In the genomic region with DNA sequence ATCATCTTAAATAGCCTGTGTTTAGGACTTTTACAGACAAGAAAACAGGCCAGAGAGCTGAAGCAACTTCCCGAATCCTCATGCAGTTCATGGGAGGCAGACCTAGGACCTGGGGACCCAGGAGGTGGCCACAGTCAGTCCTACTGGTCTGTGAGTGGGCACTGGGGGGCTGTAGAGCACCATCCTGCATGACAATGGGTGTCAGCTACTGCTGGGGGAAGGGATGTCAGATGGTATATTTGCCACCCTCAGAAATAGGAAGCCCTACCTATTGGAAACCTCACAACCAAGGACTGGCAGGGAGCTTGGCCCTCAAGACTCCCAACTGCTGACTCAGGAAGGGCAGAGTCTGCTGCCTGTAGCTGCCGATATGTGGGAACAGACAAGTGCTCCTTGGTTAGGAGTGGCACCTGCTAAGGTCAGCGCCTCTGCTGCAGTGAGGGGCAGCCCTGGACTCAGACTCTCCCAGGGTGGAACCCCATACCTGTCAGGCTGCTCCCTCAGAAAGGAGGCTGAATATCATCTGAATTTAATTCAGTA, we compare ENCODE assay signal across 12 cellular contexts. TPM values are rescaled to one million over a fixed set of nuclear protein-coding genes. Genes with fewer than 3 reads are reported as not detected.
DNase-seq lines count a peak whose midpoint lies in the region; ATAC-seq and TF ChIP-seq lines count a peak whose summit lies in the region.
"Had no signal": no experiment of that assay in that cellular context is flagged by ENCODE, and none has a peak within 500 bp of the region (broad histone marks: within the 10 kb centered on the region; RNA-seq: fewer than 3 reads in every experiment).

No MANE protein-coding gene starts in this region.

- no peak for DNase-seq in CD4-positive, alpha-beta T cell
- DNase-seq in colonic mucosa (no peak), AG08395 (ENCODE audit: low spot score) (no peak), middle frontal gyrus (ENCODE audit: extremely low spot score, low spot score) (no peak), NCI-H345 (lab: John Stamatoyannopoulos, UW) (no peak)
- DNase-seq in naive thymus-derived CD8-positive, alpha-beta T cell = no peak
- no peak for DNase-seq in stimulated activated CD8-positive, alpha-beta memory T cell treated with anti-CD3 and anti-CD28 coated beads, Interleukin-4, amount 100 ng/mL, for 48 hours
- DNase-seq: COR-L47, NCI-H2227 treated with DMSO at 0.1 percent for 48 hours, testis had no signal

- H3K27me3 ChIP-seq in CD4-positive, alpha-beta T cell (ENCODE audit: control insufficient read depth, insufficient read depth, low read length) = no peaks in the 10 kb centered on the region
- no peaks in the 10 kb centered on the region for H3K27me3 ChIP-seq in OCI-LY1 (ENCODE audit: insufficient read depth, low read length)
- H3K27me3 ChIP-seq in colonic mucosa = no peaks in the 10 kb centered on the region
- H3K27me3 ChIP-seq: testis had no signal

- H3K79me2 ChIP-seq in OCI-LY1 (ENCODE audit: insufficient read depth, low read length) = no peaks in the 10 kb centered on the region

- H3F3A ChIP-seq in OCI-LY1 (ENCODE audit: insufficient read depth, low read length) = no peaks in the 10 kb centered on the region

- CTCF ChIA-PET in CD4-positive, alpha-beta T cell (lab: Charles Lee) = interaction anchor here (1.8 kb wide), 1 partner anchor 12 kb away, joined by 6 read pairs; no protein-coding TSS in a partner anchor

- no peaks in the 10 kb centered on the region for H4K20me1 ChIP-seq in OCI-LY1 (ENCODE audit: insufficient read depth, low read length)

- H3K4me1 ChIP-seq in OCI-LY1 (ENCODE audit: insufficient read depth, low read length, severe bottlenecking) (peaks cover 51% of the 10 kb centered on the region), colonic mucosa (peaks cover 68% of the 10 kb centered on the region)

- no peaks in the 10 kb centered on the region for H3K9me2 ChIP-seq in OCI-LY1 (ENCODE audit: low read depth, low read length)

- no peak overlapping the region for H2AFZ ChIP-seq in OCI-LY1 (ENCODE audit: low read length)

- H3K4me2 ChIP-seq in OCI-LY1 (ENCODE audit: low read length) = no peak overlapping the region

- no peaks in the 10 kb centered on the region for H3K9me3 ChIP-seq in CD4-positive, alpha-beta T cell (ENCODE audit: control insufficient read depth, low read length)
- H3K9me3 ChIP-seq in OCI-LY1 (ENCODE audit: low read length) (no peaks in the 10 kb centered on the region), colonic mucosa (no peaks in the 10 kb centered on the region)
- H3K9me3 ChIP-seq: testis had no signal

- no peaks in the 10 kb centered on the region for H3K27me3 Mint-ChIP-seq in CD4-positive, alpha-beta T cell
- no peaks in the 10 kb centered on the region for H3K27me3 Mint-ChIP-seq in naive thymus-derived CD8-positive, alpha-beta T cell

- H3K36me3 ChIP-seq in OCI-LY1 (ENCODE audit: insufficient read depth, low read length) (no peaks in the 10 kb centered on the region; the same call in none of the 2 replicates), colonic mucosa (no peaks in the 10 kb centered on the region)

- H3K36me3 Mint-ChIP-seq in CD4-positive, alpha-beta T cell (ENCODE audit: low read depth) = no peaks in the 10 kb centered on the region
- peaks cover 0 to 5% (median 0%) of the 10 kb centered on the region in 3 donors for H3K36me3 Mint-ChIP-seq in naive thymus-derived CD8-positive, alpha-beta T cell

- H3K9ac ChIP-seq in OCI-LY1 (ENCODE audit: low read length) (no peak overlapping the region), colonic mucosa (ENCODE audit: low read depth in 2 of 2, low read length in 2 of 2) (peak overlapping the region in 1 of 2 donors; percentile 44)

- peak overlapping the region; percentile 45 for H3K27ac ChIP-seq in CD4-positive, alpha-beta T cell (ENCODE audit: low read depth, low read length)
- H3K27ac ChIP-seq in OCI-LY1 (ENCODE audit: low read depth, low read length, poor library complexity, severe bottlenecking) = peak overlapping the region; percentile 2
- H3K27ac ChIP-seq in colonic mucosa = peak overlapping the region; percentile 91
- H3K27ac ChIP-seq: testis had no signal

- no peak overlapping the region for H3K4me3 ChIP-seq in OCI-LY1 (ENCODE audit: low read depth, low read length, poor library complexity, severe bottlenecking)
- no peak overlapping the region for H3K4me3 ChIP-seq in colonic mucosa
- H3K4me3 ChIP-seq: GM12878, testis had no signal

- intact Hi-C loops in CD4-positive, alpha-beta T cell (cut with DNase I, micrococcal nuclease) = no loop called here
- intact Hi-C loops in colonic mucosa (cut with DNase I) = no loop called here

- peaks cover 82% of the 10 kb centered on the region for H3K4me1 Mint-ChIP-seq in CD4-positive, alpha-beta T cell (ENCODE audit: low read depth)
- H3K4me1 Mint-ChIP-seq in naive thymus-derived CD8-positive, alpha-beta T cell = peaks cover 39 to 95% (median 82%) of the 10 kb centered on the region in 4 donors

- peak overlapping the region; percentile 96 for H3K27ac Mint-ChIP-seq in CD4-positive, alpha-beta T cell
- peak overlapping the region; percentile 73 to 99 (median 97) for H3K27ac Mint-ChIP-seq in naive thymus-derived CD8-positive, alpha-beta T cell

- H3K4me3 Mint-ChIP-seq in CD4-positive, alpha-beta T cell = no peak overlapping the region
- no peak overlapping the region for H3K4me3 Mint-ChIP-seq in naive thymus-derived CD8-positive, alpha-beta T cell

- TF ChIP-seq CTCF in CD4-positive, alpha-beta T cell (IDR thresholded peaks at IDR 0.05) = no peak
- TF ChIP-seq CTCF in OCI-LY1 (IDR thresholded peaks at IDR 0.05; ENCODE audit: low read length) (no peak), colonic mucosa (IDR thresholded peaks at IDR 0.05) (no peak)

- no peaks in the 10 kb centered on the region for H3K9me3 Mint-ChIP-seq in CD4-positive, alpha-beta T cell
- peaks cover 0 to 10% (median 0%) of the 10 kb centered on the region in 9 donors for H3K9me3 Mint-ChIP-seq in naive thymus-derived CD8-positive, alpha-beta T cell

- no peak for ATAC-seq in CD4-positive, alpha-beta T cell (ENCODE audit: poor library complexity)
- ATAC-seq in naive thymus-derived CD8-positive, alpha-beta T cell = no peak
- ATAC-seq: GM12878 had no signal

- POLR2A ChIA-PET in CD4-positive, alpha-beta T cell (lab: Charles Lee) = interaction anchor here (0.7 to 13.5 kb wide), 6 partner anchors 11 to 210 kb away, joined by 3 to 229 read pairs (median 3); partner anchors contain the start of genes DDX56 and OGDH
- POLR2A ChIA-PET in naive thymus-derived CD8-positive, alpha-beta T cell (lab: Charles Lee) = interaction anchor here (0.6 to 5.1 kb wide), 4 partner anchors 29 to 211 kb away, joined by 4 to 47 read pairs (median 6); partner anchors contain the start of genes H2AZ2 and OGDH

RNA-seq across cellular contexts. Expression of gene OGDH, which starts 29.7 kb away (rescaled TPM):
- 10 to 100 TPM; 39.8 to 43.8 TPM for total RNA-seq in CD4-positive, alpha-beta T cell
- 100 to 1,000 TPM; 142 to 164 TPM for total RNA-seq in colonic mucosa
- total RNA-seq in naive thymus-derived CD8-positive, alpha-beta T cell = 10 to 100 TPM; 66.0 to 67.5 TPM
- polyA plus RNA-seq in naive thymus-derived CD8-positive, alpha-beta T cell = 10 to 100 TPM; 23.9 to 30.6 (median 25.6) TPM

RNA-seq across cellular contexts. Expression of gene TMED4, which starts 54.1 kb away (rescaled TPM):
- total RNA-seq in CD4-positive, alpha-beta T cell = 100 to 1,000 TPM; 134 to 138 TPM
- 10 to 100 TPM; 81.7 to 96.9 TPM for total RNA-seq in colonic mucosa
- 100 to 1,000 TPM; 109 to 110 TPM for total RNA-seq in naive thymus-derived CD8-positive, alpha-beta T cell
- 10 to 100 TPM; 61.4 to 80.4 (median 71.8) TPM for polyA plus RNA-seq in naive thymus-derived CD8-positive, alpha-beta T cell

Comparison
In these comparisons a context has a peak if more than half of its experiments do, and no peak if none do; other contexts are left out.
1. H3K27ac ChIP-seq: peak in every context shown above with its lines; median percentile 91 in colonic mucosa; 45 in CD4-positive, alpha-beta T cell; 2 in OCI-LY1.